In genomic region chr3:18474202-18474601, GRCh38 we compare ENCODE assay signal across 23 cellular contexts. TPM values are rescaled to one million over a fixed set of nuclear protein-coding genes. Genes with fewer than 3 reads are reported as not detected.
A peak's percentile ranks its signal among the peaks of the same experiment; 100 is the strongest.
DNase-seq lines count a peak whose midpoint lies in the region; ATAC-seq and TF ChIP-seq lines count a peak whose summit lies in the region.
"Had no signal": no experiment of that assay in that cellular context is flagged by ENCODE, and none has a peak within 500 bp of the region (broad histone marks: within the 10 kb centered on the region; RNA-seq: fewer than 3 reads in every experiment).

No MANE protein-coding gene starts in this region.

- H3K36me3 Mint-ChIP-seq in CD4-positive, alpha-beta T cell (ENCODE audit: low read depth) = peaks cover 63% of the 10 kb centered on the region
- H3K36me3 Mint-ChIP-seq in stimulated activated effector memory CD8-positive, alpha-beta T cell treated with anti-CD3 and anti-CD28 coated beads, Interleukin-12 subunit alpha, Interleukin-12 subunit beta, amount 100 ng/mL, for 72 hours = peaks cover 36% of the 10 kb centered on the region
- H3K36me3 Mint-ChIP-seq: CD14-positive monocyte had no signal

- TF ChIP-seq RAD21 in SK-N-SH (IDR thresholded peaks at IDR 0.05; ENCODE audit: low read length) = no peak

- CTCF ChIA-PET in CD4-positive, alpha-beta T cell (lab: Charles Lee) = no interaction called here
- CTCF ChIA-PET in SK-N-SH (lab: Yijun Ruan, JAX) = no interaction called here

- POLR2A ChIA-PET in CD4-positive, alpha-beta T cell (lab: Charles Lee) = interaction anchor here (0.7 kb wide), 1 partner anchor 27 kb away, joined by 3 read pairs; no protein-coding TSS in a partner anchor
- POLR2A ChIA-PET in SK-N-SH (lab: Yijun Ruan, JAX) = no interaction called here

- H3K9me3 Mint-ChIP-seq in CD4-positive, alpha-beta T cell = peaks cover 6% of the 10 kb centered on the region
- peaks cover 3% of the 10 kb centered on the region for H3K9me3 Mint-ChIP-seq in stimulated activated effector memory CD8-positive, alpha-beta T cell treated with anti-CD3 and anti-CD28 coated beads, Interleukin-12 subunit alpha, Interleukin-12 subunit beta, amount 100 ng/mL, for 72 hours
- H3K9me3 Mint-ChIP-seq: CD14-positive monocyte; CD8-positive, alpha-beta T cell; GM23338; IgD-negative memory B cell had no signal

- no peak overlapping the region for H2AFZ ChIP-seq in SK-N-SH (ENCODE audit: low read depth)
- H2AFZ ChIP-seq: GM23338 had no signal

- no peaks in the 10 kb centered on the region for H3K36me3 ChIP-seq in SK-N-SH (replicated peaks in 1 of 2; ENCODE audit: control insufficient read depth in 1 of 2, insufficient read depth in 2 of 2, low read length in 1 of 2)

- peak in 1 of 2 experiments; percentile 36; a peak in 1 of 4 replicates for TF ChIP-seq EP300 in SK-N-SH (IDR thresholded peaks at IDR 0.05; ENCODE audit: borderline replicate concordance in 1 of 2, low read depth in 1 of 2, low read length in 1 of 2)

- no peak for DNase-seq in CD4-positive, alpha-beta T cell
- no peak for DNase-seq in SK-N-SH
- DNase-seq in fibroblast of the aortic adventitia (ENCODE audit: low read depth) = peak; percentile 6
- DNase-seq in stimulated activated effector memory CD8-positive, alpha-beta T cell treated with anti-CD3 and anti-CD28 coated beads, Interleukin-12 subunit alpha, Interleukin-12 subunit beta, amount 100 ng/mL, for 72 hours (ENCODE audit: low spot score in 2 of 2) = no peak
- DNase-seq in GDM1 (lab: John Stamatoyannopoulos, UW) = no peak
- DNase-seq: CD8-positive, alpha-beta T cell; DMS 273 treated with DMSO at 0.1 percent for 48 hours; DMS53; DND-41; EL; HCEC 1CT; KBM-7 had no signal

- H3K4me1 ChIP-seq in SK-N-SH (ENCODE audit: control insufficient read depth in 1 of 2, insufficient read depth in 2 of 2, low read depth in 1 of 2, low read length in 1 of 2) = no peaks in the 10 kb centered on the region
- H3K4me1 ChIP-seq: A549, BLaER1 had no signal

- H3K4me3 Mint-ChIP-seq in CD4-positive, alpha-beta T cell = no peak overlapping the region
- H3K4me3 Mint-ChIP-seq in stimulated activated effector memory CD8-positive, alpha-beta T cell treated with anti-CD3 and anti-CD28 coated beads, Interleukin-12 subunit alpha, Interleukin-12 subunit beta, amount 100 ng/mL, for 72 hours = no peak overlapping the region
- H3K4me3 Mint-ChIP-seq: CD14-positive monocyte; CD8-positive, alpha-beta T cell; GM23338; IgD-negative memory B cell had no signal

- H3K27me3 ChIP-seq in CD4-positive, alpha-beta T cell (ENCODE audit: control insufficient read depth, insufficient read depth, low read length) = no peaks in the 10 kb centered on the region
- H3K27me3 ChIP-seq in SK-N-SH (ENCODE audit: insufficient read depth) = no peaks in the 10 kb centered on the region
- H3K27me3 ChIP-seq: BLaER1 had no signal

- 16% methylated on average over 2 of the region's 2 CpGs for WGBS in SK-N-SH (ENCODE audit: low lambda C conversion rate)

- ATAC-seq in CD4-positive, alpha-beta T cell (ENCODE audit: poor library complexity) = no peak
- no peak for ATAC-seq in stimulated activated effector memory CD8-positive, alpha-beta T cell treated with anti-CD3 and anti-CD28 coated beads, Interleukin-12 subunit alpha, Interleukin-12 subunit beta, amount 100 ng/mL, for 72 hours
- ATAC-seq in GM21381 (IDR thresholded peaks at IDR 0.05; ENCODE audit: unreplicated experiment) (no peak), GM21717 (IDR thresholded peaks at IDR 0.05; ENCODE audit: unreplicated experiment) (no peak)
- ATAC-seq: A549; CD8-positive, alpha-beta T cell; GM23338; HepG2 had no signal

- no peak overlapping the region for H3K27ac ChIP-seq in CD4-positive, alpha-beta T cell (ENCODE audit: low read depth, low read length)
- H3K27ac ChIP-seq in SK-N-SH (ENCODE audit: low read depth in 2 of 2, low read length in 1 of 2) = no peak overlapping the region
- H3K27ac ChIP-seq: 22Rv1, A549, BLaER1, HL-60 had no signal

- intact Hi-C loops in CD4-positive, alpha-beta T cell (cut with DNase I, micrococcal nuclease) = no loop called here

- H3K4me3 ChIP-seq in SK-N-SH (ENCODE audit: low read depth in 2 of 2, low read length in 1 of 2) = no peak overlapping the region
- no peak overlapping the region for H3K4me3 ChIP-seq in fibroblast of the aortic adventitia (ENCODE audit: low read depth, low read length)
- H3K4me3 ChIP-seq: A549, BLaER1, GM23338 had no signal

- no peak overlapping the region for H3K9ac ChIP-seq in SK-N-SH
- H3K9ac ChIP-seq: BLaER1 had no signal

- no peaks in the 10 kb centered on the region for H3K9me2 ChIP-seq in SK-N-SH

- H3K27ac Mint-ChIP-seq in CD4-positive, alpha-beta T cell = peak overlapping the region; percentile 9
- H3K27ac Mint-ChIP-seq in stimulated activated effector memory CD8-positive, alpha-beta T cell treated with anti-CD3 and anti-CD28 coated beads, Interleukin-12 subunit alpha, Interleukin-12 subunit beta, amount 100 ng/mL, for 72 hours = peak overlapping the region; percentile 58
- H3K27ac Mint-ChIP-seq: CD8-positive, alpha-beta T cell; GM23338; IgD-negative memory B cell had no signal

- peaks cover 13% of the 10 kb centered on the region for H3K4me1 Mint-ChIP-seq in CD4-positive, alpha-beta T cell (ENCODE audit: low read depth)
- no peaks in the 10 kb centered on the region for H3K4me1 Mint-ChIP-seq in stimulated activated effector memory CD8-positive, alpha-beta T cell treated with anti-CD3 and anti-CD28 coated beads, Interleukin-12 subunit alpha, Interleukin-12 subunit beta, amount 100 ng/mL, for 72 hours
- H3K4me1 Mint-ChIP-seq: CD14-positive monocyte, IgD-negative memory B cell had no signal

- H3K79me2 ChIP-seq in SK-N-SH (ENCODE audit: insufficient read depth) = no peaks in the 10 kb centered on the region

- no peak for TF ChIP-seq CTCF in CD4-positive, alpha-beta T cell (IDR thresholded peaks at IDR 0.05)
- TF ChIP-seq CTCF in SK-N-SH (IDR thresholded peaks at IDR 0.05) (no peak), fibroblast of the aortic adventitia (IDR thresholded peaks at IDR 0.05; ENCODE audit: insufficient read depth, low read length) (no peak)

- H3K9me3 ChIP-seq in CD4-positive, alpha-beta T cell (ENCODE audit: control insufficient read depth, low read length) = no peaks in the 10 kb centered on the region
- H3K9me3 ChIP-seq in SK-N-SH = no peaks in the 10 kb centered on the region; the same call in 1 of the 2 replicates
- H3K9me3 ChIP-seq: A549, BLaER1 had no signal

- no peak overlapping the region for H3K4me2 ChIP-seq in SK-N-SH
- H3K4me2 ChIP-seq: A549, BLaER1, GM23338 had no signal

- H4K20me1 ChIP-seq in SK-N-SH (ENCODE audit: insufficient read depth) = no peaks in the 10 kb centered on the region
- H4K20me1 ChIP-seq: BLaER1 had no signal

- no peaks in the 10 kb centered on the region for H3K27me3 Mint-ChIP-seq in CD4-positive, alpha-beta T cell
- H3K27me3 Mint-ChIP-seq: IgD-negative memory B cell had no signal

- H3F3A ChIP-seq in SK-N-SH (replicated peaks; ENCODE audit: insufficient read depth) = no peaks in the 10 kb centered on the region

TF ChIP-seq in SK-N-SH, 30 proteins besides CTCF, POLR2A, EP300 and RAD21:
- peak; percentile 46 for TF ChIP-seq TCF12 (IDR thresholded peaks at IDR 0.05)
- peak; percentile 30; the same call in 1 of the 2 replicates for TF ChIP-seq JUND (IDR thresholded peaks at IDR 0.05)
- TF ChIP-seq NFIC (IDR thresholded peaks at IDR 0.05; ENCODE audit: borderline replicate concordance) = peak; percentile 35; the same call in 1 of the 2 replicates
- TF ChIP-seq FOSL2 (IDR thresholded peaks at IDR 0.05; ENCODE audit: borderline replicate concordance, low read depth) = peak; percentile 10; the same call in 1 of the 2 replicates
- TF ChIP-seq ZBTB33 (IDR thresholded peaks at IDR 0.05; ENCODE audit: borderline replicate concordance, low read depth) = no peak
- no peak for TF ChIP-seq TEAD4 (IDR thresholded peaks at IDR 0.05; ENCODE audit: borderline replicate concordance, insufficient read depth)
- TF ChIP-seq PBX3 (IDR thresholded peaks at IDR 0.05) = peak; percentile 35; the same call in 1 of the 2 replicates

RNA-seq across cellular contexts. Expression of gene SATB1, which starts 49.1 kb away (rescaled TPM):
- total RNA-seq in CD4-positive, alpha-beta T cell = 100 to 1,000 TPM; 390 to 393 TPM
- polyA plus RNA-seq in SK-N-SH (2012; rRNA removed) = 8.5 and 12.6 TPM in 2 replicates
- polyA plus RNA-seq in SK-N-SH (2012; cell fraction: cytosol; rRNA removed) = 8.1 and 9.4 TPM in 2 replicates
- polyA plus RNA-seq in SK-N-SH (2012; cell fraction: nucleus; rRNA removed) = 20.8 and 20.9 TPM in 2 replicates
- total RNA-seq in fibroblast of the aortic adventitia (ENCODE audit: low replicate concordance) = 23.3 and 62.5 TPM in 2 replicates
- total RNA-seq: G401, HepG2 had no signal
